ENCODE assay signal across 9 cellular contexts in genomic region chr3:68067314-68067713, GRCh38.
"Had no signal": no experiment of that assay in that cellular context is flagged by ENCODE, and none has a peak within 500 bp of the region (broad histone marks: within the 10 kb centered on the region; RNA-seq: fewer than 3 reads in every experiment).

No MANE protein-coding gene starts in this region.

- H3K4me3 Mint-ChIP-seq: HFFc6, IgD-negative memory B cell had no signal

- H3K27ac Mint-ChIP-seq: HFFc6, IgD-negative memory B cell had no signal

- H3K36me3 Mint-ChIP-seq: IgD-negative memory B cell had no signal

- H2AFZ ChIP-seq: GM23248 had no signal

- H3K9ac ChIP-seq: GM23248 had no signal

- H3K4me1 ChIP-seq: HAP-1 had no signal

- H3K4me3 ChIP-seq: GM23248, HAP-1 had no signal

- ATAC-seq: HCT116, HepG2 had no signal

- H3K27me3 Mint-ChIP-seq: IgD-negative memory B cell had no signal

- H3K36me3 ChIP-seq: HAP-1 had no signal

- H3K27ac ChIP-seq: GM23248, HL-60 had no signal

- H3K9me3 ChIP-seq: HAP-1 had no signal

- DNase-seq: GM23248, GOT3, H7, HFFc6 had no signal

- H3K4me1 Mint-ChIP-seq: IgD-negative memory B cell had no signal
